17 cellular contexts compared by ENCODE assay signal in genomic region chr20:36775826-36776225, GRCh38. TPM values are rescaled to one million over a fixed set of nuclear protein-coding genes. Genes with fewer than 3 reads are reported as not detected.
DNase-seq lines count a peak whose midpoint lies in the region; ATAC-seq and TF ChIP-seq lines count a peak whose summit lies in the region.
"Had no signal": no experiment of that assay in that cellular context is flagged by ENCODE, and none has a peak within 500 bp of the region (broad histone marks: within the 10 kb centered on the region; RNA-seq: fewer than 3 reads in every experiment).

No MANE protein-coding gene starts in this region.

- H3K4me1 ChIP-seq in CD8-positive, alpha-beta T cell (ENCODE audit: insufficient read depth, low read length) = peaks cover 8% of the 10 kb centered on the region
- H3K4me1 ChIP-seq in sigmoid colon = peaks cover 0 to 34% (median 26%) of the 10 kb centered on the region in 4 donors
- H3K4me1 ChIP-seq: pancreas had no signal

- peak overlapping the region; percentile 16 for H3K4me3 Mint-ChIP-seq in CD8-positive, alpha-beta T cell
- peak overlapping the region in 3 of 4 donors; percentile 24 to 90 (median 57) for H3K4me3 Mint-ChIP-seq in IgD-negative memory B cell
- H3K4me3 Mint-ChIP-seq in endothelial cell (ENCODE audit: unreplicated experiment) = peak overlapping the region; percentile 71
- H3K4me3 Mint-ChIP-seq: endodermal cell had no signal

- no peak for DNase-seq in CD8-positive, alpha-beta T cell
- DNase-seq in endothelial cell (ENCODE audit: low spot score) = no peak
- no peak for DNase-seq in sigmoid colon
- DNase-seq in NCI-H128 (lab: John Stamatoyannopoulos, UW; ENCODE audit: unreplicated experiment) = no peak
- no peak for DNase-seq in omental fat pad (ENCODE audit: low spot score)
- no peak for DNase-seq in HEK293T (ENCODE audit: extremely low spot score)
- DNase-seq: activated CD4-positive, alpha-beta T cell treated with anti-CD3 and anti-CD28 coated beads for 4 hours; activated gamma-delta T cell treated with Interleukin-2 at 50 U/mL for 16 hours; endodermal cell; hypothalamus; NCI-H1436 treated with DMSO at 0.1 percent for 48 hours; NCI-H82; PC-3; stimulated activated CD4-positive, alpha-beta T cell treated with anti-CD3 and anti-CD28 coated beads, Interleukin-2, amount 100 ng/mL, for 24 hours had no signal

- no peak for TF ChIP-seq CTCF in CD8-positive, alpha-beta T cell (IDR thresholded peaks at IDR 0.05)
- TF ChIP-seq CTCF in endothelial cell (IDR thresholded peaks at IDR 0.05; ENCODE audit: unreplicated experiment) = no peak
- TF ChIP-seq CTCF in sigmoid colon (IDR thresholded peaks at IDR 0.05) = no peak
- TF ChIP-seq CTCF in omental fat pad (IDR thresholded peaks at IDR 0.05) = no peak

- no peaks in the 10 kb centered on the region for H3K36me3 ChIP-seq in CD8-positive, alpha-beta T cell (ENCODE audit: insufficient read depth, low read length)
- no peaks in the 10 kb centered on the region for H3K36me3 ChIP-seq in sigmoid colon
- H3K36me3 ChIP-seq: pancreas had no signal

- H3K27ac ChIP-seq in CD8-positive, alpha-beta T cell (ENCODE audit: low read depth, low read length) = no peak overlapping the region
- H3K27ac ChIP-seq in sigmoid colon = peak overlapping the region in 3 of 4 donors; percentile 93 to 97 (median 95)
- H3K27ac ChIP-seq: pancreas, SJSA1 had no signal

- H3K9me3 Mint-ChIP-seq in CD8-positive, alpha-beta T cell = no peaks in the 10 kb centered on the region
- H3K9me3 Mint-ChIP-seq in IgD-negative memory B cell = no peaks in the 10 kb centered on the region
- H3K9me3 Mint-ChIP-seq in endothelial cell (ENCODE audit: unreplicated experiment) = no peaks in the 10 kb centered on the region
- H3K9me3 Mint-ChIP-seq: endodermal cell had no signal

- H3K27me3 ChIP-seq in CD8-positive, alpha-beta T cell (ENCODE audit: insufficient read depth, low read length) = no peaks in the 10 kb centered on the region
- H3K27me3 ChIP-seq in sigmoid colon = no peaks in the 10 kb centered on the region
- H3K27me3 ChIP-seq: pancreas, SJSA1 had no signal

- H3K36me3 Mint-ChIP-seq in CD8-positive, alpha-beta T cell = peaks cover 10% of the 10 kb centered on the region
- H3K36me3 Mint-ChIP-seq in IgD-negative memory B cell = no peaks in the 10 kb centered on the region
- H3K36me3 Mint-ChIP-seq in endothelial cell (ENCODE audit: low read depth, unreplicated experiment) = no peaks in the 10 kb centered on the region

- POLR2A ChIA-PET in CD8-positive, alpha-beta T cell (lab: Charles Lee) = no interaction called here
- POLR2A ChIA-PET in HEK293T (lab: Yijun Ruan, JAX) = no interaction called here

- ATAC-seq in CD8-positive, alpha-beta T cell = no peak
- no peak for ATAC-seq in omental fat pad (ENCODE audit: low FRiP score)
- ATAC-seq: pancreas, PC-3 had no signal

- H3K27ac Mint-ChIP-seq in CD8-positive, alpha-beta T cell = peak overlapping the region; percentile 1
- H3K27ac Mint-ChIP-seq in IgD-negative memory B cell (peak overlapping the region in 2 of 3 donors; percentile 67 to 69), endothelial cell (ENCODE audit: unreplicated experiment) (no peak overlapping the region)
- H3K27ac Mint-ChIP-seq: endodermal cell had no signal

- peaks cover 11% of the 10 kb centered on the region for H3K4me1 Mint-ChIP-seq in CD8-positive, alpha-beta T cell (ENCODE audit: low read depth)
- H3K4me1 Mint-ChIP-seq in IgD-negative memory B cell (peaks cover 15 to 31% (median 16%) of the 10 kb centered on the region in 3 donors), endothelial cell (ENCODE audit: unreplicated experiment) (peaks cover 25% of the 10 kb centered on the region)

- no peak for TF ChIP-seq POLR2A in sigmoid colon (IDR thresholded peaks at IDR 0.05)

- CTCF ChIA-PET in CD8-positive, alpha-beta T cell (lab: Charles Lee) = interaction anchor here (1.2 kb wide), 1 partner anchor 108 kb away, joined by 3 read pairs; no protein-coding TSS in a partner anchor
- CTCF ChIA-PET in HEK293T (lab: Yijun Ruan, JAX) = interaction anchor here (0.7 kb wide), 1 partner anchor 88 kb away, joined by 3 read pairs; a partner anchor contains a TSS

- no peak for TF ChIP-seq EP300 in sigmoid colon (IDR thresholded peaks at IDR 0.05)

- intact Hi-C loops in CD8-positive, alpha-beta T cell (cut with DNase I, micrococcal nuclease) = loop anchor here (2.0 kb wide), 2 partner anchors 163 to 171 kb away; partner anchors contain the start of gene RAB5IF (in 1 of the 2)
- intact Hi-C loops in sigmoid colon (cut with DNase I) = loop anchor here (10.0 kb wide), 2 partner anchors 49 to 201 kb away; partner anchors contain the start of gene TGIF2

- 86 to 90% methylated on average over 3 of the region's 3 CpGs for WGBS in sigmoid colon, 2 donors

- no peaks in the 10 kb centered on the region for H3K27me3 Mint-ChIP-seq in CD8-positive, alpha-beta T cell (ENCODE audit: low read depth)
- H3K27me3 Mint-ChIP-seq in IgD-negative memory B cell (peaks cover 2% of the 10 kb centered on the region), endothelial cell (ENCODE audit: unreplicated experiment) (peaks cover 8% of the 10 kb centered on the region)

- no peaks in the 10 kb centered on the region for H3K9me3 ChIP-seq in CD8-positive, alpha-beta T cell (ENCODE audit: low read length)
- H3K9me3 ChIP-seq in sigmoid colon = no peaks in the 10 kb centered on the region
- H3K9me3 ChIP-seq: pancreas, SJSA1 had no signal

- H3K4me3 ChIP-seq in CD8-positive, alpha-beta T cell (ENCODE audit: low read depth, low read length) = no peak overlapping the region
- no peak overlapping the region for H3K4me3 ChIP-seq in sigmoid colon
- H3K4me3 ChIP-seq: pancreas, SJSA1 had no signal

TF ChIP-seq in HEK293T, 16 proteins besides CTCF, POLR2A, EP300 and RAD21:
- TF ChIP-seq L3MBTL2 (conservative IDR thresholded peaks at IDR 0.05) (no peak), ARNT (IDR thresholded peaks at IDR 0.05) (no peak), FOXM1 (IDR thresholded peaks at IDR 0.05; ENCODE audit: borderline replicate concordance) (no peak), LEF1 (IDR thresholded peaks at IDR 0.05; ENCODE audit: borderline replicate concordance) (no peak), SUZ12 (IDR thresholded peaks at IDR 0.05) (no peak), CTBP1 (IDR thresholded peaks at IDR 0.05; ENCODE audit: borderline replicate concordance) (no peak), TARDBP (IDR thresholded peaks at IDR 0.05) (no peak), PKNOX1 (IDR thresholded peaks at IDR 0.05) (no peak), NFRKB (IDR thresholded peaks at IDR 0.05) (no peak), BHLHE40 (IDR thresholded peaks at IDR 0.05; ENCODE audit: borderline replicate concordance) (no peak), ELF4 (IDR thresholded peaks at IDR 0.05) (no peak), SP1 (IDR thresholded peaks at IDR 0.05) (no peak), ZNF384 (IDR thresholded peaks at IDR 0.05) (no peak), FOXA1 (IDR thresholded peaks at IDR 0.05) (no peak), FOXK2 (IDR thresholded peaks at IDR 0.05) (no peak)

RNA-seq across cellular contexts. Expression of gene DSN1, which starts 2.3 kb away (rescaled TPM):
- 10 to 100 TPM; 12.2 to 13.1 TPM for total RNA-seq in CD8-positive, alpha-beta T cell
- polyA plus RNA-seq in IgD-negative memory B cell (15.4 TPM), sigmoid colon (10 to 100 TPM in 2 of 3 donors, 1 to 10 TPM in 1; 7.8 to 11.7 (median 11.6) TPM)
- total RNA-seq in endothelial cell (ENCODE audit: unreplicated experiment) (12.8 TPM), sigmoid colon (1 to 10 TPM; 4.4 to 6.4 (median 5.5) TPM), omental fat pad (10 to 100 TPM in 1 of 4 donors, 1 to 10 TPM in 3; 4.5 to 13.9 (median 5.0) TPM)

RNA-seq across cellular contexts. Expression of gene NDRG3, which starts 29.9 kb away (rescaled TPM):
- 10 to 100 TPM; 12.9 to 15.1 TPM for total RNA-seq in CD8-positive, alpha-beta T cell
- polyA plus RNA-seq in IgD-negative memory B cell (35.4 TPM), sigmoid colon (10 to 100 TPM; 21.6 to 32.1 (median 25.9) TPM)
- total RNA-seq in endothelial cell (ENCODE audit: unreplicated experiment) (14.2 TPM), sigmoid colon (10 to 100 TPM; 28.5 to 38.9 (median 31.5) TPM), omental fat pad (10 to 100 TPM in 3 of 4 donors, 1 to 10 TPM in 1; 9.5 to 16.4 (median 14.3) TPM)

Comparison
In these comparisons a context has a peak if more than half of its experiments do, and no peak if none do; other contexts are left out.
1. H3K4me3 Mint-ChIP-seq: peak in every context shown above with its lines; median percentile 71 in endothelial cell; 57 in IgD-negative memory B cell; 16 in CD8-positive, alpha-beta T cell.